Comparison of ENCODE assay signal across 8 cellular contexts in the genomic region with DNA sequence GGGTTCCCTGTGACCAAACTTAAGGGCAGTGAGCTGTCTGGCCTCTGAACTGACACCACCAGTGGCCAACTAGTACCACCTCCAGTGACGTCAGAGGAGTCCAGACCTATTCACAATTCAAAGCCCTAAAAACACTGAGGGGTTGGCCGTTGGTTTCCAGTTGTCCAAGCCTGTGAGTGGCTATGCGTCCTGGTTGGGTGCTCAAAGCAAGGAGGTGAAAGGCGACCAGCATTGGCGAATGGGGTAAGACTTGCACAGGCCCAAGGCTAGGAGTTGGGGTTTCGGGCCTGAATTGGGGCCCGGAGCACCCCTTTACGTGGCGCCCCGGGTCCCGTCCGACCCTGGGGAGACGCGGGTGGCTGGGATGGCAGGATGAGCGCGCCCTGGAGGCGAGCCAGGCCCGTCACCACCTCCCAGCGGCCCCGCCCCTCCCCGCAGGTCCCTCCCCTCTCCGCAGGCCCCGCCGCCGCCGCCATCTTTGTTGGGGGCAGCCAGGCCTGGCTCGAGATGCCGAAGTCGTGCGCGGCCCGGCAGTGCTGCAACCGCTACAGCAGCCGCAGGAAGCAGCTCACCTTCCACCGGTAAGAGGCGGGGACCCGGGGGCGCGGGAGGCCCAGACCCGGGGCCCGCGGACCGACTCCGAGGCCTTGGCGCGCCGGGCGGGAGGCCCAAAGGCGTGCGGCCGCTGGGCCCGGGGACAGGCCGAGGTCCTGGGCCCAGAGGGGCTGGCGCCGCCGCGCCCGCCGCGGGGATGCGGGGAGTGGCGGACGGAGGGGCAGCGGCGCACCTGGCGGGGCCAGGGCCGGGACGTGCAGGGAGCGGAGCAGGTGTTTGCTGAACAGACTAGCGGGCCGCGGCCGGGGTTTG. TPM values are rescaled to one million over a fixed set of nuclear protein-coding genes. Genes with fewer than 3 reads are reported as not detected.
DNase-seq lines count a peak whose midpoint lies in the region; ATAC-seq, FAIRE-seq and TF ChIP-seq lines count a peak whose summit lies in the region.

A gene with protein sequence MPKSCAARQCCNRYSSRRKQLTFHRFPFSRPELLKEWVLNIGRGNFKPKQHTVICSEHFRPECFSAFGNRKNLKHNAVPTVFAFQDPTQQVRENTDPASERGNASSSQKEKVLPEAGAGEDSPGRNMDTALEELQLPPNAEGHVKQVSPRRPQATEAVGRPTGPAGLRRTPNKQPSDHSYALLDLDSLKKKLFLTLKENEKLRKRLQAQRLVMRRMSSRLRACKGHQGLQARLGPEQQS (plus strand): TSS at position 157 of the 867 bp plus-strand sequence. CDS start 351 bp downstream, at position 508.

- peak within 1 kb of the TSS; percentile 47 for H3K9ac ChIP-seq in endothelial cell of umbilical vein (replicated peaks; ENCODE audit: extremely low read depth, insufficient read depth, low read length)

- peak within 1 kb of the TSS; percentile 37 for H3K4me2 ChIP-seq in endothelial cell of umbilical vein (ENCODE audit: insufficient read depth, low read length)

- DNase-seq in CD8-positive, alpha-beta T cell = peak; percentile 78 to 94 (median 90)
- peak; percentile 45 for DNase-seq in NOMO-1 treated with dmso at 0.1 percent for 144 hours (lab: John Stamatoyannopoulos, UW; ENCODE audit: unreplicated experiment)
- DNase-seq in activated CD8-positive, alpha-beta memory T cell treated with anti-CD3 and anti-CD28 coated beads, Interleukin-2, amount 50 U/mL, for 4 hours = peak; percentile 91
- DNase-seq in endothelial cell of umbilical vein (ENCODE audit: low read depth, low spot score) = peak; percentile 82
- peak; percentile 41 for DNase-seq in middle frontal gyrus (ENCODE audit: extremely low spot score, low spot score)
- peak; percentile 86 to 90 for DNase-seq in stimulated activated CD8-positive, alpha-beta memory T cell treated with anti-CD3 and anti-CD28 coated beads, Interleukin-2, amount 100 ng/mL, for 48 hours (ENCODE audit: low read depth in 2 of 2)

- H3K27ac Mint-ChIP-seq in CD8-positive, alpha-beta T cell = peak within 1 kb of the TSS; percentile 88

- intact Hi-C loops in CD8-positive, alpha-beta T cell (cut with DNase I, micrococcal nuclease) = loop anchor here (1.0 to 5.0 kb wide), 7 partner anchors 12 to 77 kb away; partner anchors contain the start of genes DNAJC11 (in 2 of the 2), NOL9 (in 2 of the 2), PHF13 (in 2 of the 2) and ZBTB48 (in 1 of the 2)
- intact Hi-C loops in endothelial cell of umbilical vein (cut with micrococcal nuclease) = loop anchor here (1.0 to 5.0 kb wide), 5 partner anchors 12 to 138 kb away; partner anchors contain the start of genes NOL9, PHF13 and ZBTB48

- POLR2A ChIA-PET in CD8-positive, alpha-beta T cell (lab: Charles Lee) = interaction anchor here (0.9 to 6.0 kb wide), 3 partner anchors 22 to 45 kb away, joined by 3 to 27 read pairs (median 3); partner anchors contain the start of genes KLHL21 and ZBTB48
- POLR2A ChIA-PET in endothelial cell of umbilical vein (lab: Charles Lee) = interaction anchor here (0.7 kb wide), 1 partner anchor 10 kb away, joined by 3 read pairs; no protein-coding TSS in a partner anchor

- H3K4me3 ChIP-seq in CD8-positive, alpha-beta T cell (ENCODE audit: low read depth, low read length) = peak within 1 kb of the TSS; percentile 69
- H3K4me3 ChIP-seq in endothelial cell of umbilical vein (replicated peaks in 1 of 3; ENCODE audit: insufficient read depth in 1 of 3, low read depth in 1 of 3, low read length in 3 of 3) = peak within 1 kb of the TSS; percentile 54 to 72 (median 58)

- peak within 1 kb of the TSS; percentile 55 for H3K27ac ChIP-seq in CD8-positive, alpha-beta T cell (ENCODE audit: low read depth, low read length)
- peak within 1 kb of the TSS; percentile 13 for H3K27ac ChIP-seq in endothelial cell of umbilical vein (ENCODE audit: insufficient read depth, low read depth, low read length)

- no peaks in the 10 kb centered on the region for H3K9me3 Mint-ChIP-seq in CD8-positive, alpha-beta T cell

- H3K36me3 ChIP-seq in CD8-positive, alpha-beta T cell (ENCODE audit: insufficient read depth, low read length) = peaks cover 5% of the 10 kb centered on the region
- peaks cover 13 to 28% of the 10 kb centered on the region in 2 experiments for H3K36me3 ChIP-seq in endothelial cell of umbilical vein (ENCODE audit: control insufficient read depth in 2 of 2, extremely low read depth in 1 of 2, insufficient read depth in 2 of 2, low read length in 2 of 2)

- peak; percentile 25 for TF ChIP-seq CTCF in CD8-positive, alpha-beta T cell (IDR thresholded peaks at IDR 0.05)
- TF ChIP-seq CTCF in endothelial cell of umbilical vein (IDR thresholded peaks at IDR 0.05; ENCODE audit: extremely low read depth in 1 of 2, insufficient read depth in 1 of 2, low read depth in 1 of 2, low read length in 2 of 2) = no peak

- peak within 1 kb of the TSS; percentile 11 for H2AFZ ChIP-seq in endothelial cell of umbilical vein (ENCODE audit: low read depth, low read length)

- peaks cover 18% of the 10 kb centered on the region for H3K4me1 ChIP-seq in CD8-positive, alpha-beta T cell (ENCODE audit: insufficient read depth, low read length)
- H3K4me1 ChIP-seq in endothelial cell of umbilical vein (ENCODE audit: control insufficient read depth, extremely low read depth, insufficient read depth, low read length) = peaks cover 4% of the 10 kb centered on the region

- dilution Hi-C loops in endothelial cell of umbilical vein (cut with MboI; ENCODE audit: extremely low pct_ligation_motif_present, low sequenced_read_pairs) = no loop called here

- peaks cover 30% of the 10 kb centered on the region for H3K4me1 Mint-ChIP-seq in CD8-positive, alpha-beta T cell (ENCODE audit: low read depth)

- H3K27me3 Mint-ChIP-seq in CD8-positive, alpha-beta T cell (ENCODE audit: low read depth) = no peaks in the 10 kb centered on the region

- H3K9me1 ChIP-seq in endothelial cell of umbilical vein (replicated peaks; ENCODE audit: control insufficient read depth, extremely low read depth, insufficient read depth, low read length) = no peaks in the 10 kb centered on the region

- H3K79me2 ChIP-seq in endothelial cell of umbilical vein (ENCODE audit: control insufficient read depth, insufficient read depth, low read length) = peaks cover 21% of the 10 kb centered on the region

- no peaks in the 10 kb centered on the region for H4K20me1 ChIP-seq in endothelial cell of umbilical vein (replicated peaks; ENCODE audit: control insufficient read depth, extremely low read depth, insufficient read depth, low read length)

- peak within 1 kb of the TSS; percentile 91 for H3K4me3 Mint-ChIP-seq in CD8-positive, alpha-beta T cell

- no peaks in the 10 kb centered on the region for H3K9me3 ChIP-seq in CD8-positive, alpha-beta T cell (ENCODE audit: low read length)
- no peaks in the 10 kb centered on the region for H3K9me3 ChIP-seq in endothelial cell of umbilical vein (replicated peaks; ENCODE audit: control insufficient read depth, insufficient read depth, low read length)

- TF ChIP-seq POLR2A in endothelial cell of umbilical vein (IDR thresholded peaks at IDR 0.05; ENCODE audit: low read depth, low read length) = no peak

- no peaks in the 10 kb centered on the region for H3K27me3 ChIP-seq in CD8-positive, alpha-beta T cell (ENCODE audit: insufficient read depth, low read length)
- no peaks in the 10 kb centered on the region for H3K27me3 ChIP-seq in endothelial cell of umbilical vein (ENCODE audit: control insufficient read depth in 2 of 2, insufficient read depth in 2 of 2, low read length in 2 of 2)

- FAIRE-seq in endothelial cell of umbilical vein (lab: Jason Lieb, UNC) = peak; percentile 77

- peak; percentile 99 for ATAC-seq in CD8-positive, alpha-beta T cell
- ATAC-seq in GM19372 (IDR thresholded peaks at IDR 0.05; ENCODE audit: low read depth, unreplicated experiment) (peak; percentile 78), HG03565 (IDR thresholded peaks at IDR 0.05; ENCODE audit: unreplicated experiment) (peak; percentile 47)

- BruUV-seq in endothelial cell of umbilical vein (replicated peaks; lab: Mats Ljungman, UMichigan) = no TSS peak

- H3K36me3 Mint-ChIP-seq in CD8-positive, alpha-beta T cell = peaks cover 49% of the 10 kb centered on the region

- CTCF ChIA-PET in CD8-positive, alpha-beta T cell (lab: Charles Lee) = interaction anchor here (0.9 to 2.5 kb wide), 4 partner anchors 24 to 138 kb away, joined by 3 to 14 read pairs (median 8); partner anchors contain the start of genes NOL9 and TAS1R1
- CTCF ChIA-PET in endothelial cell of umbilical vein (lab: Charles Lee) = interaction anchor here (0.7 to 1.6 kb wide), 6 partner anchors 9 to 139 kb away, joined by 3 to 5 read pairs (median 4); no protein-coding TSS in a partner anchor

TF ChIP-seq in endothelial cell of umbilical vein, 7 proteins besides CTCF, POLR2A, EP300 and RAD21:
- TF ChIP-seq FOS (IDR thresholded peaks at IDR 0.05; ENCODE audit: borderline replicate concordance, insufficient read depth, low read length) = no peak
- peak; percentile 47 for TF ChIP-seq POLR2AphosphoS5 (IDR thresholded peaks at IDR 0.05; ENCODE audit: insufficient read depth, low read depth, low read length)

RNA-seq across cellular contexts. Expression of the gene that starts here (rescaled TPM):
- total RNA-seq in CD8-positive, alpha-beta T cell = 10 to 100 TPM; 13.9 to 14.4 TPM
- total RNA-seq in endothelial cell of umbilical vein = 15.2 and 16.7 TPM in 2 replicates
- polyA plus RNA-seq in endothelial cell of umbilical vein = 11.3 and 13.5 TPM in 2 replicates
- polyA plus RNA-seq in endothelial cell of umbilical vein (2011; cell fraction: cytosol; rRNA removed) = 10.2 and 10.5 TPM in 2 replicates
- polyA plus RNA-seq in endothelial cell of umbilical vein (2011; cell fraction: nucleus; rRNA removed) = 13.3 and 14.2 TPM in 2 replicates
- 10.3 and 11.1 TPM in 2 replicates for polyA plus RNA-seq in endothelial cell of umbilical vein (2012)
- polyA minus RNA-seq in endothelial cell of umbilical vein = 5.0 and 9.0 TPM in 2 replicates
- 5.4 TPM for polyA minus RNA-seq in endothelial cell of umbilical vein (2011; cell fraction: cytosol; rRNA and poly(A)+ RNA removed)
- 8.1 and 12.3 TPM in 2 replicates for polyA minus RNA-seq in endothelial cell of umbilical vein (2011; cell fraction: nucleus; rRNA and poly(A)+ RNA removed)

Comparison
In these comparisons a context has a peak if more than half of its experiments do, and no peak if none do; other contexts are left out.
1. Peak in every context shown above with its lines: DNase-seq, ATAC-seq, H3K4me3 ChIP-seq and H3K27ac ChIP-seq.
2. ATAC-seq: peak in every context shown above with its lines; median percentile 99 in CD8-positive, alpha-beta T cell; 78 in GM19372; 47 in HG03565.
3. DNase-seq: peak in every context shown above with its lines; median percentile 91 in activated CD8-positive, alpha-beta memory T cell treated with anti-CD3 and anti-CD28 coated beads, Interleukin-2, amount 50 U/mL, for 4 hours; 90 in CD8-positive, alpha-beta T cell; 88 in stimulated activated CD8-positive, alpha-beta memory T cell treated with anti-CD3 and anti-CD28 coated beads, Interleukin-2, amount 100 ng/mL, for 48 hours; 82 in endothelial cell of umbilical vein; 45 in NOMO-1 treated with dmso at 0.1 percent for 144 hours; 41 in middle frontal gyrus.